ENCODE assay signal across 11 cellular contexts in the genomic region with DNA sequence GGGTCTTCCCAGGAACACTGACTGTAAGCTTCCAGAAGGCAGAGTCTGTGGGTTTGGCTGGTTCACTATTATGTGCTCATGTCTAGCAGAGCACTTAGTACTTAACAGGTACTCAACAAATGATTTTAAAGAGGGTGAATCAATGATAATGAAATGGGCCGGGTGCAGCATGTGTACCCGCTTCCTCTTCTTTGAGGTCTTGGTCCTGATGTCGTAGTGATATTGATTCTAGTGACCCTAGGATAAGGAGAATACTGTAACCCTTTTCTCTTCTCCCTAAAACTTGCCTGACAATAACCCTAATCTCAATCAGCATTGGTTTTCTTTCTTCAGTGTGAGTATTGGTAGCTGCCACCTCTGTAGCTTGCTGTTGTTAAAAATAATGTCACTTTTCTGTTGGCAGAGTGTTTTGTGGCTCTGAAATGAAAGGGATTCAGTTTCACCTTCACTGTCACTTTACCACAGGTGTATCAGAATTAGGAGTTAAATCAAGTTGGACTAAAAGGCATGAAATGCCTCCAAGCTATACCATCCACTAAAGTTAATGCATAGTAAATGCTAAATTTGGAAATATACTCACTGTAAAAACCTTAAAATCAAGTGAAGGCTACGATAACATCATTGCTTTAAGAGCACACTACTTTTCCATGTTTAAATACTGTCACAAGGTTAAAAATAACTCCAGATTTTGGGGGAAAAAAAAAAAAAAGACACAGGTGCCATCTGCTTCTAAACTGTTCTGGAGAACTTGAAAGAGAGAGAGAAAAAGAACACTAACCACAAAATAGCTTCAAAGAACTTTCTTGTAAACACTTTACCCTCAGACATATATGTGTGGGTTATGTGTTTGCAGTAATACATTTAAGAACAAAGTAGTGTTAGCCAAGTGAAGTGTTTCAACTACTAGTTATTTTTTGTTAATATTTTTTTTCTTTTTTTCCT. TPM values are rescaled to one million over a fixed set of nuclear protein-coding genes. Genes with fewer than 3 reads are reported as not detected.
DNase-seq lines count a peak whose midpoint lies in the region; ATAC-seq and TF ChIP-seq lines count a peak whose summit lies in the region.
"Had no signal": no experiment of that assay in that cellular context is flagged by ENCODE, and none has a peak within 500 bp of the region (broad histone marks: within the 10 kb centered on the region; RNA-seq: fewer than 3 reads in every experiment).

No MANE protein-coding gene starts in this region.

- H3K4me3 ChIP-seq in gastroesophageal sphincter, result no peak overlapping the region
- no peak overlapping the region for H3K4me3 ChIP-seq in A673 (ENCODE audit: low read depth, low read length, poor library complexity, severe bottlenecking)

- peak; percentile 17 for ATAC-seq in GM18499 (IDR thresholded peaks at IDR 0.05; ENCODE audit: insufficient read depth, unreplicated experiment)
- ATAC-seq in GM21423 (IDR thresholded peaks at IDR 0.05; ENCODE audit: unreplicated experiment), result peak; percentile 34
- ATAC-seq in HG03457 (IDR thresholded peaks at IDR 0.05; ENCODE audit: unreplicated experiment), result peak; percentile 30
- no peak for ATAC-seq in gastroesophageal sphincter
- ATAC-seq: HCT116 had no signal

- BruUV-seq in A673 (replicated peaks; lab: Mats Ljungman, UMichigan), result no TSS peak

- H3K27me3 ChIP-seq in gastroesophageal sphincter (peaks cover 18% of the 10 kb centered on the region), A673 (replicated peaks; ENCODE audit: insufficient read depth, low read depth, low read length, poor library complexity) (peaks cover 15% of the 10 kb centered on the region)

- CTCF ChIA-PET in A673 (lab: Charles Lee), result interaction anchor here (0.5 kb wide), 1 partner anchor 223 kb away, joined by 3 read pairs; no protein-coding TSS in a partner anchor

- TF ChIP-seq CTCF in gastroesophageal sphincter (IDR thresholded peaks at IDR 0.05) (no peak), A673 (conservative IDR thresholded peaks at IDR 0.05; ENCODE audit: low read depth, low read length) (no peak), GM13976 (IDR thresholded peaks at IDR 0.05; ENCODE audit: borderline replicate concordance, control extremely low read depth, extremely low read depth, insufficient read depth, missing control alignments) (no peak)

- DNase-seq in cerebellar cortex (ENCODE audit: low spot score), result peak; percentile 56
- DNase-seq in A673 (ENCODE audit: low spot score), result no peak
- no peak for DNase-seq in NCI-H1930 (lab: John Stamatoyannopoulos, UW)
- DNase-seq in GM13976 (ENCODE audit: low spot score), result no peak
- DNase-seq: activated CD8-positive, alpha-beta memory T cell treated with anti-CD3 and anti-CD28 coated beads, Interleukin-2, amount 50 U/mL, for 4 hours; SHP77 treated with DMSO at 0.1 percent for 48 hours had no signal

- H3K9me3 ChIP-seq in gastroesophageal sphincter (no peaks in the 10 kb centered on the region), A673 (ENCODE audit: low read depth, low read length, poor library complexity, severe bottlenecking) (no peaks in the 10 kb centered on the region)

- 75 to 87% methylated on average over 4 of the region's 4 CpGs for WGBS in gastroesophageal sphincter (ENCODE audit: low coverage in 1 of 2), 2 donors

- H3K27ac ChIP-seq in gastroesophageal sphincter (no peak overlapping the region), A673 (ENCODE audit: low read depth, low read length, poor library complexity, severe bottlenecking) (no peak overlapping the region)

- POLR2A ChIA-PET in A673 (lab: Charles Lee; ENCODE audit: low non-redundant PET), result no interaction called here

- peaks cover 0 to 4% (median 0%) of the 10 kb centered on the region in 3 donors for H3K4me1 ChIP-seq in gastroesophageal sphincter
- H3K4me1 ChIP-seq in A673 (ENCODE audit: insufficient read depth, low read length, poor library complexity, severe bottlenecking), result no peaks in the 10 kb centered on the region

- H3K36me3 ChIP-seq in gastroesophageal sphincter (no peaks in the 10 kb centered on the region), A673 (ENCODE audit: insufficient read depth, low read length, poor library complexity, severe bottlenecking) (no peaks in the 10 kb centered on the region)

- in situ Hi-C loops in GM13976 (cut with MboI; ENCODE audit: low sequenced_read_pairs, unreplicated experiment), result no loop called here

- intact Hi-C loops in A673 (cut with micrococcal nuclease; ENCODE audit: unreplicated experiment), result no loop called here

- no peak for TF ChIP-seq EP300 in gastroesophageal sphincter (IDR thresholded peaks at IDR 0.05)

- TF ChIP-seq POLR2A in gastroesophageal sphincter (IDR thresholded peaks at IDR 0.05), result no peak

RNA-seq across cellular contexts. Expression of gene CAMK4, which starts 6.0 kb away (rescaled TPM):
- total RNA-seq in gastroesophageal sphincter, result 1 to 10 TPM in 3 of 4 donors, under 1 TPM in 1; 0.16 to 5.0 (median 4.4) TPM
- 0.42 and 0.88 TPM in 2 replicates for total RNA-seq in A673 (2021)
